22 cellular contexts compared by ENCODE assay signal in genomic region chrX:64662876-64663275, GRCh38.
DNase-seq lines count a peak whose midpoint lies in the region; ATAC-seq and TF ChIP-seq lines count a peak whose summit lies in the region.
"Had no signal": no experiment of that assay in that cellular context is flagged by ENCODE, and none has a peak within 500 bp of the region (broad histone marks: within the 10 kb centered on the region; RNA-seq: fewer than 3 reads in every experiment).

No MANE protein-coding gene starts in this region.

- H3K4ac ChIP-seq in mesendoderm (ENCODE audit: low read depth, low read length): no peak overlapping the region

- no peak overlapping the region for H2AK5ac ChIP-seq in mesendoderm (ENCODE audit: low read length)

- H4K5ac ChIP-seq in mesendoderm (ENCODE audit: low read length): no peak overlapping the region

- H3K18ac ChIP-seq in mesendoderm (ENCODE audit: low read length): no peak overlapping the region

- no peak overlapping the region for H3K27ac Mint-ChIP-seq in GM23338
- H3K27ac Mint-ChIP-seq in endodermal cell: no peak overlapping the region
- H3K27ac Mint-ChIP-seq: CD14-positive monocyte; CD4-positive, alpha-beta memory T cell; CD4-positive, CD25-positive, alpha-beta regulatory T cell; CD8-positive, alpha-beta memory T cell had no signal

- H3K9me2 ChIP-seq in GM23338 (ENCODE audit: insufficient read depth): no peaks in the 10 kb centered on the region

- H2BK5ac ChIP-seq in mesendoderm (ENCODE audit: low read length): no peak overlapping the region

- H3K4me2 ChIP-seq in GM23338 (no peak overlapping the region), mesendoderm (ENCODE audit: low read length) (no peak overlapping the region)
- H3K4me2 ChIP-seq: A549, BLaER1 had no signal

- H3K79me2 ChIP-seq in GM23338 (replicated peaks; ENCODE audit: insufficient read depth) (no peaks in the 10 kb centered on the region), mesendoderm (ENCODE audit: control insufficient read depth, insufficient read depth, low read length) (no peaks in the 10 kb centered on the region)

- no peak overlapping the region for H2AFZ ChIP-seq in GM23338

- 93% methylated on average over 1 of the region's 1 CpG; no CpG with 5 or more reads in 1 of the 2 experiments for WGBS in endodermal cell (ENCODE audit: insufficient coverage in 1 of 2, insufficient read length in 1 of 2), 2 experiments
- WGBS in mesendoderm (ENCODE audit: extremely low coverage, insufficient coverage, low lambda C conversion rate): no CpG with 5 or more reads among the region's 1 CpG
- 75 to 100% (median 96%) methylated on average over 1 of the region's 1 CpG for WGBS in heart left ventricle, 4 donors

- H3K9me3 Mint-ChIP-seq in GM23338 (peaks cover 28% of the 10 kb centered on the region), endodermal cell (peaks cover 75% of the 10 kb centered on the region)

- H3K36me3 Mint-ChIP-seq in GM23338 (ENCODE audit: low read depth) (peaks cover 26% of the 10 kb centered on the region), endodermal cell (ENCODE audit: low read depth) (peaks cover 5% of the 10 kb centered on the region)
- H3K36me3 Mint-ChIP-seq: CD14-positive monocyte; CD4-positive, CD25-positive, alpha-beta regulatory T cell had no signal

- H2BK15ac ChIP-seq in mesendoderm (replicated peaks; ENCODE audit: low read depth): no peak overlapping the region

- no peaks in the 10 kb centered on the region for H4K20me1 ChIP-seq in GM23338 (replicated peaks; ENCODE audit: insufficient read depth)
- H4K20me1 ChIP-seq: BLaER1 had no signal

- H3K27ac ChIP-seq in GM23338 (ENCODE audit: low read depth): no peak overlapping the region
- no peak overlapping the region for H3K27ac ChIP-seq in endodermal cell (ENCODE audit: low read depth, low read length)
- H3K27ac ChIP-seq in mesendoderm (ENCODE audit: low read depth, low read length): no peak overlapping the region
- H3K27ac ChIP-seq in heart left ventricle: no peak overlapping the region
- H3K27ac ChIP-seq: A549, BLaER1 had no signal

- no peak overlapping the region for H3K23ac ChIP-seq in mesendoderm (ENCODE audit: low read length)

- ATAC-seq in GM23338: no peak
- ATAC-seq in heart left ventricle: no peak
- ATAC-seq: A549 had no signal

- TF ChIP-seq CTCF in GM23338 (conservative IDR thresholded peaks at IDR 0.05; ENCODE audit: low read depth in 2 of 2) (no peak), endodermal cell (conservative IDR thresholded peaks at IDR 0.05) (peak; percentile 18), heart left ventricle (IDR thresholded peaks at IDR 0.05) (no peak)

- no peak overlapping the region for H3K56ac ChIP-seq in mesendoderm (ENCODE audit: low read length)

- no peak for TF ChIP-seq POLR2A in heart left ventricle (IDR thresholded peaks at IDR 0.05)

- H3K4me3 Mint-ChIP-seq in GM23338 (no peak overlapping the region), endodermal cell (no peak overlapping the region)
- H3K4me3 Mint-ChIP-seq: CD14-positive monocyte; CD4-positive, alpha-beta memory T cell; CD4-positive, CD25-positive, alpha-beta regulatory T cell; CD8-positive, alpha-beta memory T cell had no signal

- DNase-seq in GM23338 (ENCODE audit: low spot score) (peak; percentile 3), endodermal cell (peak; percentile 51), mesendoderm (peak; percentile 51), 8988T (no peak), heart left ventricle (no peak), RPMI8226 (no peak)
- DNase-seq: BE2C; C1 segment of cervical spinal cord; CD4-positive, alpha-beta memory T cell; CD4-positive, CD25-positive, alpha-beta regulatory T cell; CD8-positive, alpha-beta memory T cell; COR-L47; DMS 273 treated with DMSO at 0.1 percent for 48 hours; DMS153; DMS53; DMS79; DND-41; EL; GF-D8 had no signal

- H2BK120ac ChIP-seq in mesendoderm (ENCODE audit: low read depth, low read length): no peak overlapping the region

- no peaks in the 10 kb centered on the region for H3K79me1 ChIP-seq in mesendoderm (ENCODE audit: low read length)

- H3K4me1 ChIP-seq in GM23338 (ENCODE audit: insufficient read depth): peaks cover 1% of the 10 kb centered on the region; the same call in 1 of the 2 replicates
- H3K4me1 ChIP-seq in endodermal cell (ENCODE audit: control insufficient read depth, insufficient read depth, low read length): no peaks in the 10 kb centered on the region
- H3K4me1 ChIP-seq in mesendoderm (ENCODE audit: control insufficient read depth, low read depth, low read length): no peaks in the 10 kb centered on the region
- H3K4me1 ChIP-seq in heart left ventricle: no peaks in the 10 kb centered on the region
- H3K4me1 ChIP-seq: A549, BE2C, BLaER1 had no signal

- H3K36me3 ChIP-seq in GM23338 (ENCODE audit: insufficient read depth): no peaks in the 10 kb centered on the region
- H3K36me3 ChIP-seq in endodermal cell (ENCODE audit: control insufficient read depth, insufficient read depth, low read length): no peaks in the 10 kb centered on the region
- H3K36me3 ChIP-seq in mesendoderm (ENCODE audit: control insufficient read depth, insufficient read depth, low read length): no peaks in the 10 kb centered on the region
- H3K36me3 ChIP-seq in heart left ventricle: no peaks in the 10 kb centered on the region
- H3K36me3 ChIP-seq: BE2C, BLaER1 had no signal

- H3K27me3 ChIP-seq in GM23338 (ENCODE audit: insufficient read depth) (no peaks in the 10 kb centered on the region), endodermal cell (ENCODE audit: control insufficient read depth, insufficient read depth, low read length, poor library complexity, severe bottlenecking) (no peaks in the 10 kb centered on the region), mesendoderm (ENCODE audit: insufficient read depth, low read length, poor library complexity) (no peaks in the 10 kb centered on the region), heart left ventricle (no peaks in the 10 kb centered on the region)
- H3K27me3 ChIP-seq: BE2C had no signal

- intact Hi-C loops in heart left ventricle (cut with DNase I): no loop called here

- H3K4me1 Mint-ChIP-seq in GM23338 (peaks cover under 1% of the 10 kb centered on the region; the same call in 2 of the 3 replicates), endodermal cell (no peaks in the 10 kb centered on the region)
- H3K4me1 Mint-ChIP-seq: CD14-positive monocyte; CD4-positive, alpha-beta memory T cell; CD4-positive, CD25-positive, alpha-beta regulatory T cell; CD8-positive, alpha-beta memory T cell had no signal

- H3K9ac ChIP-seq in endodermal cell (ENCODE audit: extremely low read depth, low read length, poor library complexity, severe bottlenecking) (no peak overlapping the region), mesendoderm (ENCODE audit: low read length) (no peak overlapping the region)
- H3K9ac ChIP-seq: BLaER1 had no signal

- H3K27me3 Mint-ChIP-seq in GM23338 (ENCODE audit: insufficient read depth, low read depth, poor library complexity) (no peaks in the 10 kb centered on the region), endodermal cell (ENCODE audit: insufficient read depth) (no peaks in the 10 kb centered on the region)
- H3K27me3 Mint-ChIP-seq: CD4-positive, alpha-beta memory T cell; CD4-positive, CD25-positive, alpha-beta regulatory T cell had no signal

- H3F3A ChIP-seq in GM23338 (replicated peaks; ENCODE audit: low read depth): no peaks in the 10 kb centered on the region

- H3K4me3 ChIP-seq in GM23338: no peak overlapping the region
- H3K4me3 ChIP-seq in endodermal cell (ENCODE audit: low read length): no peak overlapping the region
- no peak overlapping the region for H3K4me3 ChIP-seq in mesendoderm (ENCODE audit: low read length)
- H3K4me3 ChIP-seq in heart left ventricle: no peak overlapping the region
- H3K4me3 ChIP-seq: A549, BLaER1 had no signal

- H3K9me3 ChIP-seq in endodermal cell (ENCODE audit: control insufficient read depth, low read length) (no peaks in the 10 kb centered on the region), heart left ventricle (peaks cover 0 to 20% (median 0%) of the 10 kb centered on the region in 12 donors)
- H3K9me3 ChIP-seq: A549, BE2C had no signal

- no peak overlapping the region for H4K8ac ChIP-seq in mesendoderm (ENCODE audit: low read depth, low read length)

TF ChIP-seq in GM23338, 12 proteins besides CTCF, POLR2A, EP300 and RAD21:
- no peak for TF ChIP-seq JUNB (IDR thresholded peaks at IDR 0.05; ENCODE audit: unreplicated experiment)
- TF ChIP-seq STAT1 (IDR thresholded peaks at IDR 0.05; ENCODE audit: unreplicated experiment): no peak
- no peak for TF ChIP-seq EZH2 (IDR thresholded peaks at IDR 0.05; ENCODE audit: low read depth, unreplicated experiment)

Comparison
In these comparisons a context has a peak if more than half of its experiments do, and no peak if none do; other contexts are left out.
1. DNase-seq: peak in GM23338 (single experiment), endodermal cell (single experiment) and mesendoderm (single experiment); none in 8988T (single experiment), heart left ventricle (0 of 5) and RPMI8226 (single experiment).